Comparison of ENCODE assay signal across 9 cellular contexts in the genomic region with DNA sequence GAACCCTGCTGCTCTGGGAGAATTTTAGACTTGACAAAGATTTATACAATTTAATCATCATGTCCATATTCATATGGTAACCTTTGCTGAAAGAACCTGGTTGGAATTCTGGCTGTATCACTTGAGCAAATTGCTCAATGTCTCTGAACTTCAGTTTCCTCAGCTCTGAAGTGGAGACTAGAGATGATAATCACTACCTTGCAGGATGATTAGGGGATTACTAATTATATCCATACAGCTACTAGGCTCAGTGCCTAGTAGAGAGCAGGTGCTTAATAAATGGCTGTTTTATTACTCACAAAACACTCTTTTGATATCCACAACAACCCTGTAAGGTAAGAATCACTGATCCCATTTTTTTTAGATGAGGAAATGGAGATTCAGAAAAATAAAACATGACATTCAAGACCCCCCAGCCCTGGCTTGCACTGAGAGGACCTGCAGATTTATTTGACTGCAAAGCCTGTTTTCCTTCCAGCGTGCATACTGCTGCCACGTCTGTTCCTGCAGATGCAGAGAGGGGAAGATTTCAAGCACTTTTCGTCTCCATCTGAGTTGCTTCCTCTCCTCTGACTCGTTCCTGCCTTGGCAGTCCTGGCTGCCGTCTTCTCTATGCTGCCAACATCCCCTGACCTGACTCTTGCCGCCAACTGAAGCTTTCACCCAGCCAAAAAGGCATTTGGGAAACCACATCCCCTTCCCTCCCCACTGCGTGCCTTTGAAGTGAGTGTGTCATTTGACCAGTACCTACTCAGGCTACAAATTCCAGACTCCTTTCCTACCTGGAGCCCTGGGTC.
DNase-seq lines count a peak whose midpoint lies in the region; ATAC-seq, FAIRE-seq and TF ChIP-seq lines count a peak whose summit lies in the region.
"Had no signal": no experiment of that assay in that cellular context is flagged by ENCODE, and none has a peak within 500 bp of the region (broad histone marks: within the 10 kb centered on the region; RNA-seq: fewer than 3 reads in every experiment).

No MANE protein-coding gene starts in this region.

- no peak for TF ChIP-seq EP300 in ovary (IDR thresholded peaks at IDR 0.05)

- DNase-seq in DMS79 (lab: John Stamatoyannopoulos, UW): peak; percentile 65
- DNase-seq in NCI-H2227 treated with DMSO at 0.1 percent for 48 hours (lab: John Stamatoyannopoulos, UW): peak; percentile 21
- peak; percentile 38 for DNase-seq in epithelial cell of esophagus (ENCODE audit: low read depth)
- DNase-seq in ovary: peak; percentile 14 to 48 (median 22)
- no peak for DNase-seq in small intestine
- no peak for DNase-seq in HuH-7.5 (ENCODE audit: low spot score)
- no peak for DNase-seq in HUDEP-2 (lab: John Stamatoyannopoulos, UW; ENCODE audit: unreplicated experiment in 76 of 76)
- DNase-seq: GDM1 had no signal

- H3K4me1 ChIP-seq in ovary (ENCODE audit: insufficient read depth) (peaks cover 7% of the 10 kb centered on the region), small intestine (ENCODE audit: control insufficient read depth in 2 of 2, insufficient read depth in 1 of 2, low read depth in 1 of 2, low read length in 1 of 2) (no peaks in the 10 kb centered on the region)

- TF ChIP-seq POLR2A in ovary (IDR thresholded peaks at IDR 0.05): no peak

- H3K9me3 ChIP-seq in ovary: no peaks in the 10 kb centered on the region
- no peaks in the 10 kb centered on the region for H3K9me3 ChIP-seq in small intestine (ENCODE audit: control insufficient read depth, low read depth)

- 28 to 54% (median 37%) methylated on average over 7 of the region's 7 CpGs for WGBS in ovary, 3 donors
- WGBS in small intestine, 3 donors: 38 to 55% (median 45%) methylated on average over 7 of the region's 7 CpGs

- H3K4me3 ChIP-seq in epithelial cell of esophagus (ENCODE audit: low read length) (no peak overlapping the region), ovary (no peak overlapping the region), small intestine (ENCODE audit: low read depth in 1 of 2, low read length in 2 of 2) (no peak overlapping the region)

- H3K27me3 ChIP-seq in ovary (no peaks in the 10 kb centered on the region), small intestine (ENCODE audit: control insufficient read depth in 2 of 2, insufficient read depth in 2 of 2, low read length in 2 of 2) (no peaks in the 10 kb centered on the region)

- no peak for FAIRE-seq in small intestine (lab: Jason Lieb, UNC)

- intact Hi-C loops in ovary (cut with DNase I): no loop called here

- H3K27ac ChIP-seq in ovary (no peak overlapping the region), small intestine (ENCODE audit: low read depth in 1 of 2, low read length in 1 of 2) (no peak overlapping the region)

- ATAC-seq in GM18520 (IDR thresholded peaks at IDR 0.05; ENCODE audit: unreplicated experiment): no peak

- TF ChIP-seq CTCF in epithelial cell of esophagus (IDR thresholded peaks at IDR 0.05; ENCODE audit: insufficient read depth, low read depth, low read length, missing control alignments) (no peak), ovary (IDR thresholded peaks at IDR 0.05) (no peak)

- H3K36me3 ChIP-seq in ovary (no peaks in the 10 kb centered on the region), small intestine (ENCODE audit: control insufficient read depth in 2 of 2, insufficient read depth in 2 of 2, low read length in 2 of 2) (no peaks in the 10 kb centered on the region)

Comparison
In these comparisons a context has a peak if more than half of its experiments do, and no peak if none do; other contexts are left out.
1. DNase-seq: peak in DMS79 (single experiment), NCI-H2227 treated with DMSO at 0.1 percent for 48 hours (single experiment), epithelial cell of esophagus (single experiment) and ovary (5 of 5); none in small intestine (single experiment), HuH-7.5 (single experiment) and HUDEP-2 (0 of 76).